1 cellular context compared by ENCODE assay signal in the genomic region with DNA sequence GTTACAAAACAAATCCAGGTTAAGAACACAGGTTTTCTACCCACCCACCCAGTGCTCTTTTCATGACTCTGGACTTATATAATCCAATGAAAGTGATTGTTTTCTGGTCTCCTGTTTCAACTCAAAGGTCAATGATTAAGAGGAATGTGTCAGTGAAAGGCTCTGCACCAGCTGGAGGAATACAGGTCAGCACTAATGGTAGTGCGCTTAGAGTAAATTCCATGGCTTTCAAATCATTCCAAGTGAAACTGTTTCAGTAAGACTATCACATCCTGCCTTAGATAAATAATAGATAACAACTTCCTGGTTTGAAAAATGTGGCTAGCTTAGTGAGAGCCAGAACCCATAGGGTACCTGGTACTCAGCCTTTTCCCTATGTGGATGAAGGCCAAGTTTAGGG.
TF ChIP-seq lines count a peak whose summit lies in the region.

No MANE protein-coding gene starts in this region.

TF ChIP-seq in GM23338, 12 proteins besides CTCF, POLR2A, EP300 and RAD21 (continued from another document):
- TF ChIP-seq, protein P1, sequence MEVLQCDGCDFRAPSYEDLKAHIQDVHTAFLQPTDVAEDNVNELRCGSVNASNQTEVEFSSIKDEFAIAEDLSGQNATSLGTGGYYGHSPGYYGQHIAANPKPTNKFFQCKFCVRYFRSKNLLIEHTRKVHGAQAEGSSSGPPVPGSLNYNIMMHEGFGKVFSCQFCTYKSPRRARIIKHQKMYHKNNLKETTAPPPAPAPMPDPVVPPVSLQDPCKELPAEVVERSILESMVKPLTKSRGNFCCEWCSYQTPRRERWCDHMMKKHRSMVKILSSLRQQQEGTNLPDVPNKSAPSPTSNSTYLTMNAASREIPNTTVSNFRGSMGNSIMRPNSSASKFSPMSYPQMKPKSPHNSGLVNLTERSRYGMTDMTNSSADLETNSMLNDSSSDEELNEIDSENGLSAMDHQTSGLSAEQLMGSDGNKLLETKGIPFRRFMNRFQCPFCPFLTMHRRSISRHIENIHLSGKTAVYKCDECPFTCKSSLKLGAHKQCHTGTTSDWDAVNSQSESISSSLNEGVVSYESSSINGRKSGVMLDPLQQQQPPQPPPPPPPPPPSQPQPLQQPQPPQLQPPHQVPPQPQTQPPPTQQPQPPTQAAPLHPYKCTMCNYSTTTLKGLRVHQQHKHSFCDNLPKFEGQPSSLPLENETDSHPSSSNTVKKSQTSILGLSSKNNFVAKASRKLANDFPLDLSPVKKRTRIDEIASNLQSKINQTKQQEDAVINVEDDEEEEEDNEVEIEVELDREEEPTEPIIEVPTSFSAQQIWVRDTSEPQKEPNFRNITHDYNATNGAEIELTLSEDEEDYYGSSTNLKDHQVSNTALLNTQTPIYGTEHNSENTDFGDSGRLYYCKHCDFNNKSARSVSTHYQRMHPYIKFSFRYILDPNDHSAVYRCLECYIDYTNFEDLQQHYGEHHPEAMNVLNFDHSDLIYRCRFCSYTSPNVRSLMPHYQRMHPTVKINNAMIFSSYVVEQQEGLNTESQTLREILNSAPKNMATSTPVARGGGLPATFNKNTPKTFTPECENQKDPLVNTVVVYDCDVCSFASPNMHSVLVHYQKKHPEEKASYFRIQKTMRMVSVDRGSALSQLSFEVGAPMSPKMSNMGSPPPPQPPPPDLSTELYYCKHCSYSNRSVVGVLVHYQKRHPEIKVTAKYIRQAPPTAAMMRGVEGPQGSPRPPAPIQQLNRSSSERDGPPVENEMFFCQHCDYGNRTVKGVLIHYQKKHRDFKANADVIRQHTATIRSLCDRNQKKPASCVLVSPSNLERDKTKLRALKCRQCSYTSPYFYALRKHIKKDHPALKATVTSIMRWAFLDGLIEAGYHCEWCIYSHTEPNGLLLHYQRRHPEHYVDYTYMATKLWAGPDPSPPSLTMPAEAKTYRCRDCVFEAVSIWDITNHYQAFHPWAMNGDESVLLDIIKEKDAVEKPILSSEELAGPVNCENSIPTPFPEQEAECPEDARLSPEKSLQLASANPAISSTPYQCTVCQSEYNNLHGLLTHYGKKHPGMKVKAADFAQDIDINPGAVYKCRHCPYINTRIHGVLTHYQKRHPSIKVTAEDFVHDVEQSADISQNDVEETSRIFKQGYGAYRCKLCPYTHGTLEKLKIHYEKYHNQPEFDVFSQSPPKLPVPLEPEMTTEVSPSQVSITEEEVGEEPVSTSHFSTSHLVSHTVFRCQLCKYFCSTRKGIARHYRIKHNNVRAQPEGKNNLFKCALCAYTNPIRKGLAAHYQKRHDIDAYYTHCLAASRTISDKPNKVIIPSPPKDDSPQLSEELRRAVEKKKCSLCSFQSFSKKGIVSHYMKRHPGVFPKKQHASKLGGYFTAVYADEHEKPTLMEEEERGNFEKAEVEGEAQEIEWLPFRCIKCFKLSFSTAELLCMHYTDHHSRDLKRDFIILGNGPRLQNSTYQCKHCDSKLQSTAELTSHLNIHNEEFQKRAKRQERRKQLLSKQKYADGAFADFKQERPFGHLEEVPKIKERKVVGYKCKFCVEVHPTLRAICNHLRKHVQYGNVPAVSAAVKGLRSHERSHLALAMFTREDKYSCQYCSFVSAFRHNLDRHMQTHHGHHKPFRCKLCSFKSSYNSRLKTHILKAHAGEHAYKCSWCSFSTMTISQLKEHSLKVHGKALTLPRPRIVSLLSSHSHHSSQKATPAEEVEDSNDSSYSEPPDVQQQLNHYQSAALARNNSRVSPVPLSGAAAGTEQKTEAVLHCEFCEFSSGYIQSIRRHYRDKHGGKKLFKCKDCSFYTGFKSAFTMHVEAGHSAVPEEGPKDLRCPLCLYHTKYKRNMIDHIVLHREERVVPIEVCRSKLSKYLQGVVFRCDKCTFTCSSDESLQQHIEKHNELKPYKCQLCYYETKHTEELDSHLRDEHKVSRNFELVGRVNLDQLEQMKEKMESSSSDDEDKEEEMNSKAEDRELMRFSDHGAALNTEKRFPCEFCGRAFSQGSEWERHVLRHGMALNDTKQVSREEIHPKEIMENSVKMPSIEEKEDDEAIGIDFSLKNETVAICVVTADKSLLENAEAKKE (CRISPR knock-in tag; IDR thresholded peaks at IDR 0.05): no peak
- TF ChIP-seq JUNB (IDR thresholded peaks at IDR 0.05; ENCODE audit: unreplicated experiment) (no peak), POLR2AphosphoS5 (IDR thresholded peaks at IDR 0.05; ENCODE audit: low read depth) (no peak), ETS1 (IDR thresholded peaks at IDR 0.05) (no peak), NANOG (IDR thresholded peaks at IDR 0.05; ENCODE audit: borderline replicate concordance) (no peak), EZH2phosphoT487 (IDR thresholded peaks at IDR 0.05; ENCODE audit: unreplicated experiment) (no peak), ZNF114 (CRISPR knock-in tag; IDR thresholded peaks at IDR 0.05) (no peak), ZNF331 (CRISPR knock-in tag; IDR thresholded peaks at IDR 0.05; ENCODE audit: low read depth) (no peak), CREB1 (CRISPR knock-in tag; IDR thresholded peaks at IDR 0.05; ENCODE audit: low read depth) (no peak)
- TF ChIP-seq, protein P2, sequence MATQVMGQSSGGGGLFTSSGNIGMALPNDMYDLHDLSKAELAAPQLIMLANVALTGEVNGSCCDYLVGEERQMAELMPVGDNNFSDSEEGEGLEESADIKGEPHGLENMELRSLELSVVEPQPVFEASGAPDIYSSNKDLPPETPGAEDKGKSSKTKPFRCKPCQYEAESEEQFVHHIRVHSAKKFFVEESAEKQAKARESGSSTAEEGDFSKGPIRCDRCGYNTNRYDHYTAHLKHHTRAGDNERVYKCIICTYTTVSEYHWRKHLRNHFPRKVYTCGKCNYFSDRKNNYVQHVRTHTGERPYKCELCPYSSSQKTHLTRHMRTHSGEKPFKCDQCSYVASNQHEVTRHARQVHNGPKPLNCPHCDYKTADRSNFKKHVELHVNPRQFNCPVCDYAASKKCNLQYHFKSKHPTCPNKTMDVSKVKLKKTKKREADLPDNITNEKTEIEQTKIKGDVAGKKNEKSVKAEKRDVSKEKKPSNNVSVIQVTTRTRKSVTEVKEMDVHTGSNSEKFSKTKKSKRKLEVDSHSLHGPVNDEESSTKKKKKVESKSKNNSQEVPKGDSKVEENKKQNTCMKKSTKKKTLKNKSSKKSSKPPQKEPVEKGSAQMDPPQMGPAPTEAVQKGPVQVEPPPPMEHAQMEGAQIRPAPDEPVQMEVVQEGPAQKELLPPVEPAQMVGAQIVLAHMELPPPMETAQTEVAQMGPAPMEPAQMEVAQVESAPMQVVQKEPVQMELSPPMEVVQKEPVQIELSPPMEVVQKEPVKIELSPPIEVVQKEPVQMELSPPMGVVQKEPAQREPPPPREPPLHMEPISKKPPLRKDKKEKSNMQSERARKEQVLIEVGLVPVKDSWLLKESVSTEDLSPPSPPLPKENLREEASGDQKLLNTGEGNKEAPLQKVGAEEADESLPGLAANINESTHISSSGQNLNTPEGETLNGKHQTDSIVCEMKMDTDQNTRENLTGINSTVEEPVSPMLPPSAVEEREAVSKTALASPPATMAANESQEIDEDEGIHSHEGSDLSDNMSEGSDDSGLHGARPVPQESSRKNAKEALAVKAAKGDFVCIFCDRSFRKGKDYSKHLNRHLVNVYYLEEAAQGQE (IDR thresholded peaks at IDR 0.05; ENCODE audit: unreplicated experiment): no peak
